ENCODE assay signal across 14 cellular contexts in genomic region chr14:63295231-63295685, GRCh38. TPM values are rescaled to one million over a fixed set of nuclear protein-coding genes. Genes with fewer than 3 reads are reported as not detected.
DNase-seq lines count a peak whose midpoint lies in the region; ATAC-seq and TF ChIP-seq lines count a peak whose summit lies in the region.
"Had no signal": no experiment of that assay in that cellular context is flagged by ENCODE, and none has a peak within 500 bp of the region (broad histone marks: within the 10 kb centered on the region; RNA-seq: fewer than 3 reads in every experiment).

No MANE protein-coding gene starts in this region.

- no peak overlapping the region for H3K4me3 Mint-ChIP-seq in chondrocyte (ENCODE audit: unreplicated experiment)

- no peaks in the 10 kb centered on the region for H3K36me3 ChIP-seq in osteoblast (ENCODE audit: insufficient read depth, low read length)

- H3K36me3 Mint-ChIP-seq in chondrocyte (ENCODE audit: low read depth): peaks cover 33% of the 10 kb centered on the region

- H3K4me3 ChIP-seq in GM12864 (ENCODE audit: low read depth, low read length): peak overlapping the region; percentile 30
- H3K4me3 ChIP-seq in osteoblast (ENCODE audit: insufficient read depth, low read length): no peak overlapping the region

- H3K27ac ChIP-seq in angular gyrus (ENCODE audit: low read depth, low read length) (peak overlapping the region; percentile 76), osteoblast (ENCODE audit: low read depth, low read length) (no peak overlapping the region)
- H3K27ac ChIP-seq: RWPE1 had no signal

- H3K9me3 ChIP-seq in osteoblast (ENCODE audit: low read depth, low read length): no peaks in the 10 kb centered on the region

- H4K20me1 ChIP-seq in osteoblast (ENCODE audit: insufficient read depth, low read length): no peaks in the 10 kb centered on the region

- ATAC-seq in GM21529 (IDR thresholded peaks at IDR 0.05; ENCODE audit: unreplicated experiment): peak; percentile 68

- H3K27ac Mint-ChIP-seq in chondrocyte (ENCODE audit: unreplicated experiment): no peak overlapping the region

- peak overlapping the region; percentile 10 for H3K4me2 ChIP-seq in osteoblast (ENCODE audit: insufficient read depth, low read length)

- peaks cover 15% of the 10 kb centered on the region for H3K4me1 Mint-ChIP-seq in chondrocyte (ENCODE audit: low read depth)

- H3K27me3 ChIP-seq in osteoblast (ENCODE audit: insufficient read depth, low read length): no peaks in the 10 kb centered on the region

- H3K79me2 ChIP-seq in osteoblast (ENCODE audit: insufficient read depth, low read length): no peaks in the 10 kb centered on the region

- H2AFZ ChIP-seq in osteoblast (ENCODE audit: low read length): no peak overlapping the region

- H3K9me3 Mint-ChIP-seq in chondrocyte (ENCODE audit: low read depth): peaks cover 11% of the 10 kb centered on the region

- in situ Hi-C loops in GM13976 (cut with MboI; ENCODE audit: low sequenced_read_pairs, unreplicated experiment): no loop called here

- DNase-seq in GM12864 (ENCODE audit: low read depth) (no peak), osteoblast (ENCODE audit: insufficient read length, low spot score, missing footprints) (no peak), GM13976 (ENCODE audit: low spot score) (no peak), medulla oblongata (ENCODE audit: extremely low spot score) (no peak), chondrocyte (ENCODE audit: low spot score) (no peak)
- no peak for DNase-seq in effector CD4-positive, alpha-beta T cell
- DNase-seq: activated CD4-positive, CD25-positive, alpha-beta regulatory T cell; NCI-H1930; retina had no signal

- no peaks in the 10 kb centered on the region for H3K4me1 ChIP-seq in osteoblast (ENCODE audit: insufficient read depth, low read length)

- no peak for TF ChIP-seq CTCF in GM12864 (IDR thresholded peaks at IDR 0.05; ENCODE audit: low read depth, low read length, missing control alignments)
- TF ChIP-seq CTCF in osteoblast (IDR thresholded peaks at IDR 0.05; ENCODE audit: extremely low read depth, low read depth, low read length): no peak
- no peak for TF ChIP-seq CTCF in GM13976 (IDR thresholded peaks at IDR 0.05; ENCODE audit: borderline replicate concordance, control extremely low read depth, extremely low read depth, insufficient read depth, missing control alignments)
- TF ChIP-seq CTCF in chondrocyte (IDR thresholded peaks at IDR 0.05): no peak

- no peaks in the 10 kb centered on the region for H3K27me3 Mint-ChIP-seq in chondrocyte (ENCODE audit: low read depth)

RNA-seq across cellular contexts. Expression of gene GPHB5, which starts 23.5 kb away (rescaled TPM):
- total RNA-seq in osteoblast: not detected in 2 replicates
- total RNA-seq in chondrocyte: not detected in 3 replicates
- total RNA-seq: HT1080, lung microvascular endothelial cell had no signal
